ENCODE assay signal across 22 cellular contexts in the genomic region with DNA sequence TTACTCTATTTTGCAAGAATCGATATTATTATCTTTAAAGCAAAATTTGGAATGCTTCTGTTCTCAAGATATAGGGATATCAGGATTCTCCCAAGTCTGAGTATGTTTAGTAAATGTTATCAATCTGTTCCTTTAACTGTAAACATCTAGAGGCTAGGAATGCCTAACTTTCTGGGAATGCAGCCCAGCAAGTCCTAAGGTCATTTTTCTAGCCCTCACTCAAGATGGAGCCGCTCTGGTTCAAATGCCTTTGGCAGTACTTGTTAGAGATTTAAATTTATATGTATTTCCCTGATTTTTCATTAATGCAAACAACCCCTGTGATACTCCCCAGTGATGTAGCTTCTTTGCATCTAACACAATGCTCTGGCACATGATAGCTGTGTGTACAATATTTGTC.
"Had no signal": no experiment of that assay in that cellular context is flagged by ENCODE, and none has a peak within 500 bp of the region (broad histone marks: within the 10 kb centered on the region; RNA-seq: fewer than 3 reads in every experiment).

No MANE protein-coding gene starts in this region.

- H3K4me1 ChIP-seq: esophagus squamous epithelium, neural progenitor cell, prostate gland, right atrium auricular region, suprapubic skin had no signal

- H3K4me2 ChIP-seq: neural progenitor cell, smooth muscle cell had no signal

- DNase-seq: cortex of kidney; effector memory CD8-positive, alpha-beta T cell; erythroblast; esophagus squamous epithelium; hypothalamus; immature natural killer cell; mesenchymal stem cell; naive B cell; stimulated activated CD4-positive, alpha-beta T cell treated with anti-CD3 and anti-CD28 coated beads, Interleukin-12 subunit alpha, Interleukin-12 subunit beta, amount 100 ng/mL, for 4 hours; stimulated activated CD4-positive, alpha-beta T cell treated with anti-CD3 and anti-CD28 coated beads, Interleukin-1b, Interleukin-23, amount 100 ng/mL, for 48 hours; stimulated activated CD4-positive, alpha-beta T cell treated with anti-CD3 and anti-CD28 coated beads, Interleukin-4, amount 100 ng/mL, for 1 hour; stimulated activated CD8-positive, alpha-beta memory T cell treated with anti-CD3 and anti-CD28 coated beads, Interleukin-4, amount 100 ng/mL, for 48 hours; stimulated activated naive CD4-positive, alpha-beta T cell; stimulated activated naive CD8-positive, alpha-beta T cell treated with anti-CD3 and anti-CD28 coated beads, Interleukin-15, amount 100 ng/mL, for 72 hours had no signal

- H3K36me3 ChIP-seq: esophagus squamous epithelium, neural progenitor cell, prostate gland, right atrium auricular region, suprapubic skin had no signal

- H3K27ac Mint-ChIP-seq: effector memory CD8-positive, alpha-beta T cell; immature natural killer cell; naive B cell; natural killer cell treated with Interleukin-12 subunit alpha and Interleukin-12 subunit beta and Interleukin-15 and Interleukin-18, amount 100 ng/mL, for 72 hours; neural progenitor cell; stimulated activated naive CD8-positive, alpha-beta T cell treated with anti-CD3 and anti-CD28 coated beads, Interleukin-15, amount 100 ng/mL, for 72 hours; type B pancreatic cell had no signal

- H3K27me3 Mint-ChIP-seq: effector memory CD8-positive, alpha-beta T cell; naive B cell; natural killer cell treated with Interleukin-12 subunit alpha and Interleukin-12 subunit beta and Interleukin-15 and Interleukin-18, amount 100 ng/mL, for 72 hours; stimulated activated naive CD8-positive, alpha-beta T cell treated with anti-CD3 and anti-CD28 coated beads, Interleukin-15, amount 100 ng/mL, for 72 hours; type B pancreatic cell had no signal

- H3K4me3 Mint-ChIP-seq: effector memory CD8-positive, alpha-beta T cell; immature natural killer cell; naive B cell; natural killer cell treated with Interleukin-12 subunit alpha and Interleukin-12 subunit beta and Interleukin-15 and Interleukin-18, amount 100 ng/mL, for 72 hours; neural progenitor cell; stimulated activated naive CD8-positive, alpha-beta T cell treated with anti-CD3 and anti-CD28 coated beads, Interleukin-15, amount 100 ng/mL, for 72 hours; type B pancreatic cell had no signal

- ATAC-seq: effector memory CD8-positive, alpha-beta T cell; natural killer cell treated with Interleukin-12 subunit alpha and Interleukin-12 subunit beta and Interleukin-15 and Interleukin-18, amount 100 ng/mL, for 72 hours; sciatic nerve; stimulated activated naive CD8-positive, alpha-beta T cell treated with anti-CD3 and anti-CD28 coated beads, Interleukin-15, amount 100 ng/mL, for 72 hours had no signal

- H3K36me3 Mint-ChIP-seq: immature natural killer cell; natural killer cell treated with Interleukin-12 subunit alpha and Interleukin-12 subunit beta and Interleukin-15 and Interleukin-18, amount 100 ng/mL, for 72 hours; neural progenitor cell had no signal

- H3K4me1 Mint-ChIP-seq: immature natural killer cell; naive B cell; stimulated activated naive CD8-positive, alpha-beta T cell treated with anti-CD3 and anti-CD28 coated beads, Interleukin-15, amount 100 ng/mL, for 72 hours had no signal

- H3K27me3 ChIP-seq: esophagus squamous epithelium, neural progenitor cell, right atrium auricular region, suprapubic skin had no signal

- H3K4me3 ChIP-seq: esophagus squamous epithelium, neural progenitor cell, prostate gland, right atrium auricular region, smooth muscle cell, suprapubic skin had no signal

- H2AFZ ChIP-seq: neural progenitor cell had no signal

- H3K27ac ChIP-seq: esophagus squamous epithelium, neural progenitor cell, prostate gland, right atrium auricular region, suprapubic skin had no signal

- H3K9me3 ChIP-seq: esophagus squamous epithelium, prostate gland, suprapubic skin had no signal
